1 cellular context compared by ENCODE assay signal in the genomic region with DNA sequence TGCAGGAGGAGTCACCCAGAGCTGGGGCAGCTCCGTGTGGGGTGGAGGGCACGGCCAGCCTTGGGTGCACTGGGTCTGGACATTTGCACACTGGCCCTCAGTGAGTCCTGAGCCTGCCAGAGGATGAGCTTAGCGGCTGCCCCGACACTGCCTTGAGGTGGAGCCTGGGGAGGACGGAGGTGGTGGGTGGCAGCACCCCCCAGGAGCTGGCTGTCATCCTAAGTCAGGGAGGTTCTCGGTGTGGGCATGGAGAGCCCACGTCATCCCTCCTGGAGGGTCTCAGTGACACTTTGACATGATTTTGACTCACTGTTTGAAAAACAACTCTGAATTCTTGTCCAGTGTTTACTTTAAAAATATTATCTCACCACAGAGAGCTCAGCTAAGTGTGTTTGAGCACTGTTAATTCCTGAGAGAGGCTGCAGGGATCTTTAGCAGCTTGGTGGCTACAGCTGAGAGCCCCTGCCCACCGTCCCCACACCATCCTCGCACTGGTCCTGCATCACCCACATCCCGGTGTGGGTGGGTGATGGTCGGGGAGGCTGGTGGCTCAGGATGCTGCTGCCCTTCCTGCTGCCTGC.
TF ChIP-seq lines count a peak whose summit lies in the region.

No MANE protein-coding gene starts in this region.

TF ChIP-seq in WTC11, 78 proteins besides CTCF, POLR2A, EP300 and RAD21 (continued from another document):
- no peak for TF ChIP-seq ATF2 (CRISPR knock-in tag; IDR thresholded peaks at IDR 0.05; ENCODE audit: borderline replicate concordance, low read depth)
- TF ChIP-seq SMAD4 (CRISPR knock-in tag; IDR thresholded peaks at IDR 0.05), result no peak
- TF ChIP-seq, protein P1, sequence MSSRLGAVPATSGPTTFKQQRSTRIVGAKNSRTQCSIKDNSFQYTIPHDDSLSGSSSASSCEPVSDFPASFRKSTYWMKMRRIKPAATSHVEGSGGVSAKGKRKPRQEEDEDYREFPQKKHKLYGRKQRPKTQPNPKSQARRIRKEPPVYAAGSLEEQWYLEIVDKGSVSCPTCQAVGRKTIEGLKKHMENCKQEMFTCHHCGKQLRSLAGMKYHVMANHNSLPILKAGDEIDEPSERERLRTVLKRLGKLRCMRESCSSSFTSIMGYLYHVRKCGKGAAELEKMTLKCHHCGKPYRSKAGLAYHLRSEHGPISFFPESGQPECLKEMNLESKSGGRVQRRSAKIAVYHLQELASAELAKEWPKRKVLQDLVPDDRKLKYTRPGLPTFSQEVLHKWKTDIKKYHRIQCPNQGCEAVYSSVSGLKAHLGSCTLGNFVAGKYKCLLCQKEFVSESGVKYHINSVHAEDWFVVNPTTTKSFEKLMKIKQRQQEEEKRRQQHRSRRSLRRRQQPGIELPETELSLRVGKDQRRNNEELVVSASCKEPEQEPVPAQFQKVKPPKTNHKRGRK (CRISPR knock-in tag; IDR thresholded peaks at IDR 0.05; ENCODE audit: borderline replicate concordance), result no peak
- TF ChIP-seq, protein P2, sequence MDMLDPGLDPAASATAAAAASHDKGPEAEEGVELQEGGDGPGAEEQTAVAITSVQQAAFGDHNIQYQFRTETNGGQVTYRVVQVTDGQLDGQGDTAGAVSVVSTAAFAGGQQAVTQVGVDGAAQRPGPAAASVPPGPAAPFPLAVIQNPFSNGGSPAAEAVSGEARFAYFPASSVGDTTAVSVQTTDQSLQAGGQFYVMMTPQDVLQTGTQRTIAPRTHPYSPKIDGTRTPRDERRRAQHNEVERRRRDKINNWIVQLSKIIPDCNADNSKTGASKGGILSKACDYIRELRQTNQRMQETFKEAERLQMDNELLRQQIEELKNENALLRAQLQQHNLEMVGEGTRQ (CRISPR knock-in tag; IDR thresholded peaks at IDR 0.05), result no peak
- no peak for TF ChIP-seq NR3C1 (CRISPR knock-in tag; conservative IDR thresholded peaks at IDR 0.05; ENCODE audit: low read depth)
- TF ChIP-seq, protein P3, sequence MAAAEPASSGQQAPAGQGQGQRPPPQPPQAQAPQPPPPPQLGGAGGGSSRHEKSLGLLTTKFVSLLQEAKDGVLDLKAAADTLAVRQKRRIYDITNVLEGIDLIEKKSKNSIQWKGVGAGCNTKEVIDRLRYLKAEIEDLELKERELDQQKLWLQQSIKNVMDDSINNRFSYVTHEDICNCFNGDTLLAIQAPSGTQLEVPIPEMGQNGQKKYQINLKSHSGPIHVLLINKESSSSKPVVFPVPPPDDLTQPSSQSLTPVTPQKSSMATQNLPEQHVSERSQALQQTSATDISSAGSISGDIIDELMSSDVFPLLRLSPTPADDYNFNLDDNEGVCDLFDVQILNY (CRISPR knock-in tag; IDR thresholded peaks at IDR 0.05), result no peak
